14 cellular contexts compared by ENCODE assay signal in genomic region chr3:12303532-12303931, GRCh38. TPM values are rescaled to one million over a fixed set of nuclear protein-coding genes. Genes with fewer than 3 reads are reported as not detected.
DNase-seq lines count a peak whose midpoint lies in the region; TF ChIP-seq lines count a peak whose summit lies in the region.
"Had no signal": no experiment of that assay in that cellular context is flagged by ENCODE, and none has a peak within 500 bp of the region (broad histone marks: within the 10 kb centered on the region; RNA-seq: fewer than 3 reads in every experiment).

No MANE protein-coding gene starts in this region.

- no peak overlapping the region for H3K4me3 ChIP-seq in fibroblast of mammary gland (ENCODE audit: control insufficient read depth, low read depth, low read length)
- H3K4me3 ChIP-seq: suprapubic skin had no signal

- TF ChIP-seq CTCF in fibroblast of mammary gland (conservative IDR thresholded peaks at IDR 0.05; ENCODE audit: control insufficient read depth, insufficient read depth, low read depth, low read length): no peak

- H3K27ac Mint-ChIP-seq in activated T-helper 2 cell treated with anti-CD3 and anti-CD28 coated beads, Interferon-gamma antibody, Interleukin-2, Interleukin-4, amounts not matched to agents 10 μg/mL and 5 μg/mL and 100 μg/mL, durations not matched to agents 14 hours and 24 hours and 36 hours: no peak overlapping the region
- H3K27ac Mint-ChIP-seq: activated naive CD4-positive, alpha-beta T cell treated with anti-CD3 and anti-CD28 coated beads for 36 hours had no signal

- intact Hi-C loops in activated T-helper 2 cell treated with anti-CD3 and anti-CD28 coated beads, Interferon-gamma antibody, Interleukin-2, Interleukin-4, amounts not matched to agents 10 μg/mL and 5 μg/mL and 100 μg/mL, durations not matched to agents 14 hours and 24 hours and 36 hours (cut with micrococcal nuclease): no loop called here

- peaks cover 7% of the 10 kb centered on the region for H3K27me3 Mint-ChIP-seq in activated T-helper 2 cell treated with anti-CD3 and anti-CD28 coated beads, Interferon-gamma antibody, Interleukin-2, Interleukin-4, amounts not matched to agents 10 μg/mL and 5 μg/mL and 100 μg/mL, durations not matched to agents 14 hours and 24 hours and 36 hours (ENCODE audit: low read depth)

- no peaks in the 10 kb centered on the region for H3K9me3 Mint-ChIP-seq in activated T-helper 2 cell treated with anti-CD3 and anti-CD28 coated beads, Interferon-gamma antibody, Interleukin-2, Interleukin-4, amounts not matched to agents 10 μg/mL and 5 μg/mL and 100 μg/mL, durations not matched to agents 14 hours and 24 hours and 36 hours
- H3K9me3 Mint-ChIP-seq: activated naive CD4-positive, alpha-beta T cell treated with anti-CD3 and anti-CD28 coated beads for 36 hours had no signal

- H3K4me1 Mint-ChIP-seq in activated T-helper 2 cell treated with anti-CD3 and anti-CD28 coated beads, Interferon-gamma antibody, Interleukin-2, Interleukin-4, amounts not matched to agents 10 μg/mL and 5 μg/mL and 100 μg/mL, durations not matched to agents 14 hours and 24 hours and 36 hours (ENCODE audit: low read depth): peaks cover 17% of the 10 kb centered on the region

- no peak overlapping the region for H3K4me3 Mint-ChIP-seq in activated T-helper 2 cell treated with anti-CD3 and anti-CD28 coated beads, Interferon-gamma antibody, Interleukin-2, Interleukin-4, amounts not matched to agents 10 μg/mL and 5 μg/mL and 100 μg/mL, durations not matched to agents 14 hours and 24 hours and 36 hours (ENCODE audit: low read depth)
- H3K4me3 Mint-ChIP-seq: activated naive CD4-positive, alpha-beta T cell treated with anti-CD3 and anti-CD28 coated beads for 36 hours had no signal

- peak; percentile 99 for DNase-seq in HCEC 1CT
- DNase-seq in RKO (ENCODE audit: low spot score): peak; percentile 73
- peak; percentile 99 for DNase-seq in fibroblast of mammary gland (ENCODE audit: low read depth)
- DNase-seq in stromal cell of bone marrow (ENCODE audit: low read depth): peak; percentile 75
- DNase-seq in activated CD4-positive, CD25-positive, alpha-beta regulatory T cell treated with anti-CD3 and anti-CD28 coated beads, Interleukin-2, amount 50 U/mL, for 72 hours: no peak
- no peak for DNase-seq in activated CD8-positive, alpha-beta memory T cell treated with anti-CD3 and anti-CD28 coated beads for 24 hours
- no peak for DNase-seq in activated T-helper 2 cell treated with anti-CD3 and anti-CD28 coated beads, Interferon-gamma antibody, Interleukin-2, Interleukin-4, amounts not matched to agents 10 μg/mL and 5 μg/mL and 100 μg/mL, durations not matched to agents 14 hours and 24 hours and 36 hours (ENCODE audit: low spot score)
- no peak for DNase-seq in activated CD8-positive, alpha-beta memory T cell treated with anti-CD3 and anti-CD28 coated beads, Interleukin-2, amount 50 U/mL, for 48 hours
- DNase-seq: activated naive CD4-positive, alpha-beta T cell treated with anti-CD3 and anti-CD28 coated beads for 36 hours; midbrain; NCI-H1048; NCI-H524; retina had no signal

- peaks cover 15% of the 10 kb centered on the region for H3K36me3 Mint-ChIP-seq in activated T-helper 2 cell treated with anti-CD3 and anti-CD28 coated beads, Interferon-gamma antibody, Interleukin-2, Interleukin-4, amounts not matched to agents 10 μg/mL and 5 μg/mL and 100 μg/mL, durations not matched to agents 14 hours and 24 hours and 36 hours (ENCODE audit: low read depth)

RNA-seq across cellular contexts. Expression of gene PPARG, which starts 14.7 kb away (rescaled TPM):
- total RNA-seq in activated T-helper 2 cell treated with anti-CD3 and anti-CD28 coated beads, Interferon-gamma antibody, Interleukin-2, Interleukin-4, amounts not matched to agents 10 μg/mL and 5 μg/mL and 100 μg/mL, durations not matched to agents 14 hours and 24 hours and 36 hours: 40.1 and 43.6 TPM in 2 replicates

Comparison
In these comparisons a context has a peak if more than half of its experiments do, and no peak if none do; other contexts are left out.
1. DNase-seq: peak in HCEC 1CT (single experiment), RKO (single experiment), fibroblast of mammary gland (single experiment) and stromal cell of bone marrow (single experiment); none in activated CD4-positive, CD25-positive, alpha-beta regulatory T cell treated with anti-CD3 and anti-CD28 coated beads, Interleukin-2, amount 50 U/mL, for 72 hours (single experiment), activated CD8-positive, alpha-beta memory T cell treated with anti-CD3 and anti-CD28 coated beads for 24 hours (single experiment), activated T-helper 2 cell treated with anti-CD3 and anti-CD28 coated beads, Interferon-gamma antibody, Interleukin-2, Interleukin-4, amounts not matched to agents 10 μg/mL and 5 μg/mL and 100 μg/mL, durations not matched to agents 14 hours and 24 hours and 36 hours (single experiment) and activated CD8-positive, alpha-beta memory T cell treated with anti-CD3 and anti-CD28 coated beads, Interleukin-2, amount 50 U/mL, for 48 hours (single experiment).